ENCODE assay signal across 15 cellular contexts in the genomic region with DNA sequence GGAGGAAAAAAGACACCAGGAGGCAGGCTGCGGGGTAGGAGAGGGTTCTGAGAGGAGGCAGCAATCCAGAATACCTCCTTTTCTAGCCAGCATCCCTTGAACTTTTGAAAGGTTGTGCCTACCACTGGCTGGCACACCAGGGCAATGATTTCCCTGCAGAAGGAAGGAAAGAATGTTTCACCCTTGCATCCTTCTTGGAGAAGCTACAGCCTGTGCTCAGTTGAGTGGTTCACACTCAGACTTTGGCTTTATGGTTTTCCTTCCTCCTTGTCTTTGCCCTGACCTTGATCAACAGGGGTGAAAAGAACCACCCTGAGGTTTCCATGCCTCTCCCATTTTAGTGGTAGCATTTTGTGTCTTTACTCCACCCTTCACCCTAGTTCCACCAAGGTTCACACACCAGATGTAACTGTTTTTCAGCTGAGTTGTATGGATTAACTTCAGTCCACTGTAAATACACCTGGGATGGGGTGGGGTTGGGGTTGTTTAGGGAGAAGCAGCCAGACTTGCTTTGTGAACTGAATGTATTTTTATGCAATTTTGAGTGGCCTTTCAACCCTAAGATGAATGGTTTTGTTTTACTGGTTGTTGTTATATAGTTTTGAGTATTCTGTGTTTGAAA.
DNase-seq lines count a peak whose midpoint lies in the region; ATAC-seq and TF ChIP-seq lines count a peak whose summit lies in the region.
"Had no signal": no experiment of that assay in that cellular context is flagged by ENCODE, and none has a peak within 500 bp of the region (broad histone marks: within the 10 kb centered on the region; RNA-seq: fewer than 3 reads in every experiment).

No MANE protein-coding gene starts in this region.

- WGBS in gastroesophageal sphincter (ENCODE audit: low coverage in 1 of 2), 2 donors: 57% methylated on average over 1 of the region's 1 CpG; no CpG with 5 or more reads in 1 of the 2 donors
- WGBS in sigmoid colon, 2 donors: 0 to 98% methylated on average over 1 of the region's 1 CpG

- H4K20me1 ChIP-seq in BLaER1: no peaks in the 10 kb centered on the region

- H3K9me3 Mint-ChIP-seq in osteocyte (ENCODE audit: unreplicated experiment): no peaks in the 10 kb centered on the region
- no peaks in the 10 kb centered on the region for H3K9me3 Mint-ChIP-seq in T-cell
- H3K9me3 Mint-ChIP-seq: activated naive CD8-positive, alpha-beta T cell treated with anti-CD3 and anti-CD28 coated beads for 36 hours; naive thymus-derived CD8-positive, alpha-beta T cell had no signal

- H3K27ac Mint-ChIP-seq in osteocyte (ENCODE audit: unreplicated experiment) (no peak overlapping the region), T-cell (no peak overlapping the region)
- H3K27ac Mint-ChIP-seq: activated naive CD8-positive, alpha-beta T cell treated with anti-CD3 and anti-CD28 coated beads for 36 hours; naive thymus-derived CD8-positive, alpha-beta T cell had no signal

- H3K36me3 Mint-ChIP-seq in osteocyte (ENCODE audit: unreplicated experiment): peaks cover 2% of the 10 kb centered on the region
- H3K36me3 Mint-ChIP-seq in T-cell: peaks cover 18% of the 10 kb centered on the region
- H3K36me3 Mint-ChIP-seq: activated naive CD8-positive, alpha-beta T cell treated with anti-CD3 and anti-CD28 coated beads for 36 hours had no signal

- CTCF ChIA-PET in T-cell (lab: Charles Lee): interaction anchor here in 1 of 2 donors (0.6 kb wide), 1 partner anchor 1327 kb away, joined by 3 read pairs; no protein-coding TSS in a partner anchor

- H3K9ac ChIP-seq in BLaER1: no peak overlapping the region

- ATAC-seq in gastroesophageal sphincter (no peak), GM18502 (IDR thresholded peaks at IDR 0.05; ENCODE audit: poor library complexity, unreplicated experiment) (no peak), T-cell (replicated peaks in 1 of 4) (no peak)
- ATAC-seq: naive thymus-derived CD8-positive, alpha-beta T cell had no signal

- H3K4me1 ChIP-seq in BLaER1 (peaks cover 55% of the 10 kb centered on the region), SJSA1 (replicated peaks) (peaks cover 88% of the 10 kb centered on the region), gastroesophageal sphincter (peaks cover 16 to 88% (median 45%) of the 10 kb centered on the region in 3 donors), sigmoid colon (peaks cover 0 to 78% (median 58%) of the 10 kb centered on the region in 4 donors)

- no peak for TF ChIP-seq CTCF in gastroesophageal sphincter (IDR thresholded peaks at IDR 0.05)
- TF ChIP-seq CTCF in sigmoid colon (IDR thresholded peaks at IDR 0.05): no peak
- no peak for TF ChIP-seq CTCF in osteocyte (IDR thresholded peaks at IDR 0.05)

- H3K27me3 Mint-ChIP-seq in osteocyte (ENCODE audit: unreplicated experiment) (no peaks in the 10 kb centered on the region), T-cell (no peaks in the 10 kb centered on the region)
- H3K27me3 Mint-ChIP-seq: activated naive CD8-positive, alpha-beta T cell treated with anti-CD3 and anti-CD28 coated beads for 36 hours; naive thymus-derived CD8-positive, alpha-beta T cell had no signal

- no peak for TF ChIP-seq POLR2A in gastroesophageal sphincter (IDR thresholded peaks at IDR 0.05)
- TF ChIP-seq POLR2A in sigmoid colon (IDR thresholded peaks at IDR 0.05): no peak

- TF ChIP-seq EP300 in gastroesophageal sphincter (IDR thresholded peaks at IDR 0.05) (no peak), sigmoid colon (IDR thresholded peaks at IDR 0.05) (no peak)

- POLR2A ChIA-PET in T-cell (lab: Charles Lee): no interaction called here

- peak overlapping the region; percentile 65 for H3K4me2 ChIP-seq in BLaER1

- intact Hi-C loops in sigmoid colon (cut with DNase I): no loop called here

- H3K4me1 Mint-ChIP-seq in osteocyte (ENCODE audit: unreplicated experiment): peaks cover 50% of the 10 kb centered on the region
- no peaks in the 10 kb centered on the region for H3K4me1 Mint-ChIP-seq in T-cell
- H3K4me1 Mint-ChIP-seq: activated naive CD8-positive, alpha-beta T cell treated with anti-CD3 and anti-CD28 coated beads for 36 hours had no signal

- H3K36me3 ChIP-seq in BLaER1 (no peaks in the 10 kb centered on the region), SJSA1 (0 out of 2 replicates have a peak, but pooled peaks cover 4% of the 10 kb centered on the region), gastroesophageal sphincter (peaks cover 0 to 38% of the 10 kb centered on the region in 2 donors), sigmoid colon (peaks cover 0 to 23% (median 4%) of the 10 kb centered on the region in 4 donors), MG63 (peaks cover 3% of the 10 kb centered on the region; the same call in 1 of the 2 replicates)

- H3K4me3 ChIP-seq in BLaER1 (no peak overlapping the region), SJSA1 (no peak overlapping the region), gastroesophageal sphincter (no peak overlapping the region), sigmoid colon (no peak overlapping the region), MG63 (no peak overlapping the region)
- H3K4me3 ChIP-seq: vagina had no signal

- H3K4me3 Mint-ChIP-seq in osteocyte (ENCODE audit: unreplicated experiment) (no peak overlapping the region), T-cell (no peak overlapping the region)
- H3K4me3 Mint-ChIP-seq: activated naive CD8-positive, alpha-beta T cell treated with anti-CD3 and anti-CD28 coated beads for 36 hours; naive thymus-derived CD8-positive, alpha-beta T cell had no signal

- DNase-seq in SJSA1 (ENCODE audit: low read depth in 1 of 2, low spot score in 2 of 2) (no peak), sigmoid colon (no peak), MG63 (no peak), osteocyte (ENCODE audit: extremely low spot score, unreplicated experiment) (no peak), T-cell (no peak)
- DNase-seq: activated naive CD8-positive, alpha-beta T cell treated with anti-CD3 and anti-CD28 coated beads for 36 hours; AML-193; naive thymus-derived CD8-positive, alpha-beta T cell; NCI-H526; SHP77 treated with DMSO at 0.1 percent for 48 hours; small intestine had no signal

- no peaks in the 10 kb centered on the region for H3K9me3 ChIP-seq in BLaER1
- H3K9me3 ChIP-seq in SJSA1 (replicated peaks): no peaks in the 10 kb centered on the region
- no peaks in the 10 kb centered on the region for H3K9me3 ChIP-seq in gastroesophageal sphincter
- no peaks in the 10 kb centered on the region for H3K9me3 ChIP-seq in sigmoid colon
- H3K9me3 ChIP-seq in MG63: no peaks in the 10 kb centered on the region
- H3K9me3 ChIP-seq: vagina had no signal

- H3K27ac ChIP-seq in BLaER1 (no peak overlapping the region), SJSA1 (peak overlapping the region; percentile 98), gastroesophageal sphincter (peak overlapping the region; percentile 83 to 90 (median 85)), sigmoid colon (peak overlapping the region; percentile 86 to 94 (median 88))

- no peaks in the 10 kb centered on the region for H3K27me3 ChIP-seq in BLaER1
- no peaks in the 10 kb centered on the region for H3K27me3 ChIP-seq in SJSA1 (replicated peaks)
- H3K27me3 ChIP-seq in gastroesophageal sphincter: no peaks in the 10 kb centered on the region
- H3K27me3 ChIP-seq in sigmoid colon: no peaks in the 10 kb centered on the region
- H3K27me3 ChIP-seq in MG63: no peaks in the 10 kb centered on the region
- H3K27me3 ChIP-seq: vagina had no signal
